Comparison of ENCODE assay signal across 12 cellular contexts in the genomic region with DNA sequence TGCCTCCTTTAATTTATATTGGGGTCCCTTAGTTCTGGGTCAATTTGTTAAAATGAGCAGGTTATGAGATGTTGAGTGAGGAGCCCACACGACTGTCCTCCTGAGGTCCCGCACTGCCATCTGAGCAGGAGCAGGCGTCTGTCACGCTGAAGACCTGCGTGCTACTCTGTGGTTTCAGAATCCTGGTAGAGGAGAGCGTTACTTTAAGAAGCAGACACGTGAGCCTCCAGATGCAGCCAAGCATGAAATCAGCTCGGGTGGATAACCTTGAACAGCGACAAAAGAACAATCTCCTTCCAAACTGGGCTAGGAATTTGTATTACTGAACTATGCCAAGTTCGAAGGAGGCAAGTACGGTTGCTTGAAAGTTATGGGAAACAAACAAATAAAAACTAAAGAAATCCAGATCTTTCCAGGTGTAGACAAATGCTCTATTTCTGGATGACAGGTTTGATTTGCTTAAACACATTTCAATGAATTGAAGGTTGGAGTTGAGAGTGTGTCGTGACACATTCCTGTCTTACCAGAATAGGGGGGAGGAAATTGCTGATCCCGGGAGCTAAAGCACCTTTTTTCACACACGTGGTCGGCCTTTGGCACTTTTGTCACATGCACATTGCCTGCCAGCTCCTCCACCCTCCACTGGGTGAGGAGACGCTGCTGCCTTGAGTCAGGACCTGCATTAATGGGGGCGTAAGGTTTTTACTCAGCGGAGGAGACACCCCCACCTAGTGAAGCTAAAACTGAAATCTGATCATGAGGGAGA.
DNase-seq lines count a peak whose midpoint lies in the region; ATAC-seq, FAIRE-seq and TF ChIP-seq lines count a peak whose summit lies in the region.
"Had no signal": no experiment of that assay in that cellular context is flagged by ENCODE, and none has a peak within 500 bp of the region (broad histone marks: within the 10 kb centered on the region; RNA-seq: fewer than 3 reads in every experiment).

No MANE protein-coding gene starts in this region.

- no peak for TF ChIP-seq POLR2A in testis (IDR thresholded peaks at IDR 0.05)

- intact Hi-C loops in testis (cut with DNase I; ENCODE audit: low total_unique reads), result no loop called here

- H3K4me3 ChIP-seq in astrocyte of the cerebellum (ENCODE audit: low read depth, low read length) (no peak overlapping the region), keratinocyte (ENCODE audit: control insufficient read depth in 2 of 3, extremely low read depth in 1 of 3, insufficient read depth in 2 of 3, low read depth in 1 of 3, low read length in 3 of 3) (no peak overlapping the region), testis (peak overlapping the region in 1 of 2 donors; percentile 14)

- dilution Hi-C loops in keratinocyte (cut with MboI; ENCODE audit: extremely low pct_ligation_motif_present, low sequenced_read_pairs), result no loop called here

- no peaks in the 10 kb centered on the region for H3K4me1 ChIP-seq in keratinocyte (ENCODE audit: control insufficient read depth, extremely low read depth, insufficient read depth, low read length)
- H3K4me1 ChIP-seq in testis, result peaks cover 20% of the 10 kb centered on the region

- no peak for FAIRE-seq in keratinocyte (lab: Jason Lieb, UNC)

- no peaks in the 10 kb centered on the region for H4K20me1 ChIP-seq in keratinocyte (ENCODE audit: control insufficient read depth, extremely low read depth, insufficient read depth, low read length)

- no peak overlapping the region for H3K27ac ChIP-seq in keratinocyte (ENCODE audit: control insufficient read depth, insufficient read depth, low read length)
- no peak overlapping the region for H3K27ac ChIP-seq in testis

- ATAC-seq in HG03045 (IDR thresholded peaks at IDR 0.05; ENCODE audit: unreplicated experiment), result no peak
- ATAC-seq: activated CD8-positive, alpha-beta T cell treated with anti-CD3 and anti-CD28 coated beads for 36 hours; natural killer cell had no signal

- DNase-seq in NCI-H2171 (lab: John Stamatoyannopoulos, UW), result peak; percentile 54
- DNase-seq in astrocyte of the cerebellum (ENCODE audit: low read depth), result peak; percentile 33
- no peak for DNase-seq in keratinocyte (ENCODE audit: low read depth, low spot score)
- DNase-seq in testis, result peak; percentile 82
- no peak for DNase-seq in activated CD4-positive, alpha-beta T cell treated with anti-CD3 and anti-CD28 coated beads, Interleukin-2, amount 50 U/mL, for 48 hours
- no peak for DNase-seq in SHP77 (lab: John Stamatoyannopoulos, UW)
- DNase-seq: activated CD8-positive, alpha-beta T cell treated with anti-CD3 and anti-CD28 coated beads for 36 hours; effector memory CD4-positive, alpha-beta T cell; natural killer cell; NCI-H2107; stimulated activated CD4-positive, alpha-beta T cell treated with anti-CD3 and anti-CD28 coated beads, Interleukin-2, amount 100 ng/mL, for 24 hours had no signal

- no peak overlapping the region for H3K4me2 ChIP-seq in keratinocyte (ENCODE audit: control insufficient read depth, extremely low read depth, insufficient read depth, low read depth, low read length)

- in situ Hi-C loops in astrocyte of the cerebellum (cut with HindIII; ENCODE audit: low sequenced_read_pairs), result no loop called here

- H3K27me3 ChIP-seq in keratinocyte (ENCODE audit: control insufficient read depth, extremely low read depth, insufficient read depth, low read length) (no peaks in the 10 kb centered on the region), testis (no peaks in the 10 kb centered on the region)

- H2AFZ ChIP-seq in keratinocyte (ENCODE audit: control insufficient read depth, low read length), result peak overlapping the region; percentile 69

- no peak overlapping the region for H3K9ac ChIP-seq in keratinocyte (ENCODE audit: control insufficient read depth, extremely low read depth, insufficient read depth, low read length)

- no peaks in the 10 kb centered on the region for H3K36me3 ChIP-seq in keratinocyte (ENCODE audit: control insufficient read depth in 2 of 2, extremely low read depth in 1 of 2, insufficient read depth in 2 of 2, low read length in 2 of 2)
- no peaks in the 10 kb centered on the region for H3K36me3 ChIP-seq in testis (ENCODE audit: low read depth, missing control alignments)

- H3K9me1 ChIP-seq in keratinocyte (ENCODE audit: control insufficient read depth, extremely low read depth, insufficient read depth, low read length), result no peaks in the 10 kb centered on the region

- TF ChIP-seq CTCF in astrocyte of the cerebellum (IDR thresholded peaks at IDR 0.05; ENCODE audit: low read depth, low read length, missing control alignments) (no peak), keratinocyte (optimal IDR thresholded peaks at IDR 0.05 in 1 of 3, IDR thresholded peaks at IDR 0.05 in 1 of 3, conservative IDR thresholded peaks at IDR 0.05 in 1 of 3; ENCODE audit: extremely low read depth in 1 of 3, insufficient read depth in 2 of 3, low read length in 3 of 3) (no peak), testis (IDR thresholded peaks at IDR 0.05) (no peak)

- 7 to 15% methylated on average over 18 of the region's 18 CpGs for WGBS in testis, 2 donors

- no peaks in the 10 kb centered on the region for H3K9me3 ChIP-seq in keratinocyte (ENCODE audit: control insufficient read depth, low read depth, low read length)
- H3K9me3 ChIP-seq in testis, result no peaks in the 10 kb centered on the region

- H3K79me2 ChIP-seq in keratinocyte (ENCODE audit: control insufficient read depth, insufficient read depth, low read length), result no peaks in the 10 kb centered on the region

Comparison
In these comparisons a context has a peak if more than half of its experiments do, and no peak if none do; other contexts are left out.
1. DNase-seq: peak in NCI-H2171 (single experiment), astrocyte of the cerebellum (single experiment) and testis (single experiment); none in keratinocyte (single experiment), activated CD4-positive, alpha-beta T cell treated with anti-CD3 and anti-CD28 coated beads, Interleukin-2, amount 50 U/mL, for 48 hours (0 of 2) and SHP77 (0 of 2).